1 cellular context compared by ENCODE assay signal in the genomic region with DNA sequence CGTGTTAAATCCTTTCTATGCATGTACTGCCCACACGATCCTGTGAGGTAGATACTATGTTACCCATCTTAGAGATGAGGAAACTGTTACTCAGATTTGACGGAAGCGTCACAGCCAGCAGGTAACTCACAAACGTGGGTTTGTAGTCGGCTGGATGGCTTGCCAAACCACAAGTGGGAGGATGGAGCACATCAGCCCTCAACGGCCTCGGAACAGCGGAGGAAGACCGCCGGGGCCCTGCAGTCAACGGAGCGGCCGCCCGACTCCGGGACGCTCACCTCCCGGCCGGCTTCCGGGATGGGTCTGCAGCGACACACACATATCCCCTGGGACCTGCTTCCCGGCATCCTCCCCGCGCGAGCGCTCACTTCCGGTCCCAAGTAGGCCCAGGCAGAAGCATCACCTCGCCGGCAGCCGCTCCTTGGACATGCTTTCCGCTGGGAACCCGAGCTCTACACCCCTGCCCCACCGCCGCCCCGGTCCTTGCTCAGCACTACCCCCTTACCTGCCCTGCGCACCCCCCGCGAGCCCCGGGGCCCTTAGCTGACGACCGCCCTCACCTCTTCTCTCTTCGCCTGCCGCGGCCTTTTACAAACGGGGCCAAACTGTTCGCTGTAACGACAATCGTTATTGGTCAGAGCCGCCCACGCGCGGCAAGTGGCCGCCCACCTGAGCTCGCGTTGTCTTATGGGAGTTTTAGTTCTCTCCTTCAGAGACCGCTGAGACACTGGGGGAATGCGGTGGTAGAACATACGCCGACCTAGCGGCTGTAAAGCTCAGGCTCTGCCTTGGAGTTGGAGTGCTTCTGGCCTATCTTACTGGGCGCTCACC.
A peak's percentile ranks its signal among the peaks of the same experiment; 100 is the strongest.
TF ChIP-seq lines count a peak whose summit lies in the region.

A gene (minus strand): TSS at position 607 of the 831 bp plus-strand sequence. CDS start 9,034 bp downstream, outside the sequence.

TF ChIP-seq in HepG2, 621 proteins besides CTCF, POLR2A, EP300 and RAD21 (continued from another document and continues in another):
- TF ChIP-seq, protein P1, sequence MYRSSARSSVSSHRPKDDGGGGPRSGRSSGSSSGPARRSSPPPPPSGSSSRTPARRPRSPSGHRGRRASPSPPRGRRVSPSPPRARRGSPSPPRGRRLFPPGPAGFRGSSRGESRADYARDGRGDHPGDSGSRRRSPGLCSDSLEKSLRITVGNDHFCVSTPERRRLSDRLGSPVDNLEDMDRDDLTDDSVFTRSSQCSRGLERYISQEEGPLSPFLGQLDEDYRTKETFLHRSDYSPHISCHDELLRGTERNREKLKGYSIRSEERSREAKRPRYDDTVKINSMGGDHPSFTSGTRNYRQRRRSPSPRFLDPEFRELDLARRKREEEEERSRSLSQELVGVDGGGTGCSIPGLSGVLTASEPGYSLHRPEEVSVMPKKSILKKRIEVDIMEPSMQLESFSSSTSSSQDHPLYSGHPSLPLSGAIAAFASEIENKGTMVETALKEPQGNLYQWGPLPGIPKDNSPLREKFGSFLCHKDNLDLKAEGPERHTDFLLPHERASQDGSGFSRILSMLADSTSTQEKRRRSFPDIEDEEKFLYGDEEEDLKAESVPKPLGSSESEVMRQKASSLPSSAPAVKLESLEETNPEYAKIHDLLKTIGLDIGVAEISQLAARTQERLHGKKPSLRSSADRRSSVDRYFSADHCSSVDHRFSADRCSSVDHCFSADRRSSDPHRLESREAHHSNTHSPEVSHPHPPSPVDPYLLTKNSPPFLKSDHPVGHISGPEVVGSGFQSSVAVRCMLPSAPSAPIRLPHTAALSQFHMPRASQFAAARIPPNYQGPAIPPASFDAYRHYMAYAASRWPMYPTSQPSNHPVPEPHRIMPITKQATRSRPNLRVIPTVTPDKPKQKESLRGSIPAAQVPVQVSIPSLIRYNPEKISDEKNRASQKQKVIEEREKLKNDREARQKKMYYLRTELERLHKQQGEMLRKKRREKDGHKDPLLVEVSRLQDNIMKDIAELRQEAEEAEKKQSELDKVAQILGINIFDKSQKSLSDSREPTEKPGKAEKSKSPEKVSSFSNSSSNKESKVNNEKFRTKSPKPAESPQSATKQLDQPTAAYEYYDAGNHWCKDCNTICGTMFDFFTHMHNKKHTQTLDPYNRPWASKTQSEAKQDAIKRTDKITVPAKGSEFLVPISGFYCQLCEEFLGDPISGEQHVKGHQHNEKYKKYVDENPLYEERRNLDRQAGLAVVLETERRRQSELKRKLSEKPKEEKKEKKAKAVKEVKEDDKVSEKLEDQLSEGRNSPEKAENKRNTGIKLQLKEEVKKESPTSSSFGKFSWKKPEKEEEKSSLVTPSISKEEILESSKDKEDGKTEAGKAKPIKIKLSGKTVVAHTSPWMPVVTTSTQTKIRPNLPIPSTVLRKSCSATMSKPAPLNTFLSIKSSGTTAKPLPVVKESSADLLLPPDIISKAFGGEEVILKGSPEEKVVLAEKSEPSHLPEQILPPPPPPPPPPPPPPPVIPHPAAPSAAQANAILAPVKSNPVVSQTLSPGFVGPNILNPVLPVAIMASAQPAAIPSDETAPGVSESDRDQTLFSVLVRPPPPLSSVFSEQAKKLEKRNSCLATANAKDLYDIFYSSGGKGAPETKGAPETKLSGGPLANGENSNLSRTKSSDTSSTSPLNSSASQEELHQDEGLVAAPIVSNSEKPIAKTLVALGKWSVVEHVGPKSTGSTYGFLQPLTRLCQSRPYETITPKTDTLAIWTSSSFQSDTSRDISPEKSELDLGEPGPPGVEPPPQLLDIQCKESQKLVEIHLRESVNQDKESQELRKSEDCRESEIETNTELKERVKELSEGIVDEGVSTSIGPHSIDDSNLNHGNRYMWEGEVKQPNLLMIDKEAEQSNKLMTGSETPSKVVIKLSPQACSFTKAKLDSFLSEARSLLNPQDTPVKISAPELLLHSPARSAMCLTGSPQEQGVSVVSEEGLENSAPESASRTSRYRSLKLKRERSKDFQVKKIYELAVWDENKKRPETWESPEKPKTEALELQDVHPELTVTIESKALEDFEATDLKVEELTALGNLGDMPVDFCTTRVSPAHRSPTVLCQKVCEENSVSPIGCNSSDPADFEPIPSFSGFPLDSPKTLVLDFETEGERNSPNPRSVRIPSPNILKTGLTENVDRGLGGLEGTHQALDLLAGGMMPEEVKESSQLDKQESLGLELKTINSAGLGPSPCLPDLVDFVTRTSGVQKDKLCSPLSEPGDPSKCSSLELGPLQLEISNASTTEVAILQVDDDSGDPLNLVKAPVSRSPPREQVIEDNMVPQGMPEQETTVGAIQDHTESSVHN (CRISPR knock-in tag; IDR thresholded peaks at IDR 0.05): peak; percentile 49; the same call in 1 of the 2 replicates
- peak; percentile 8 for TF ChIP-seq SRF (IDR thresholded peaks at IDR 0.05; ENCODE audit: low read depth, low read length)
- TF ChIP-seq GATAD1 (CRISPR knock-in tag; IDR thresholded peaks at IDR 0.05): peak; percentile 88
- TF ChIP-seq, protein P2, sequence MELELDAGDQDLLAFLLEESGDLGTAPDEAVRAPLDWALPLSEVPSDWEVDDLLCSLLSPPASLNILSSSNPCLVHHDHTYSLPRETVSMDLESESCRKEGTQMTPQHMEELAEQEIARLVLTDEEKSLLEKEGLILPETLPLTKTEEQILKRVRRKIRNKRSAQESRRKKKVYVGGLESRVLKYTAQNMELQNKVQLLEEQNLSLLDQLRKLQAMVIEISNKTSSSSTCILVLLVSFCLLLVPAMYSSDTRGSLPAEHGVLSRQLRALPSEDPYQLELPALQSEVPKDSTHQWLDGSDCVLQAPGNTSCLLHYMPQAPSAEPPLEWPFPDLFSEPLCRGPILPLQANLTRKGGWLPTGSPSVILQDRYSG (CRISPR knock-in tag; IDR thresholded peaks at IDR 0.05): no peak; the same call in 1 of the 2 replicates
- no peak for TF ChIP-seq ZNF615 (CRISPR knock-in tag; IDR thresholded peaks at IDR 0.05; ENCODE audit: borderline replicate concordance)
- TF ChIP-seq, protein P3, sequence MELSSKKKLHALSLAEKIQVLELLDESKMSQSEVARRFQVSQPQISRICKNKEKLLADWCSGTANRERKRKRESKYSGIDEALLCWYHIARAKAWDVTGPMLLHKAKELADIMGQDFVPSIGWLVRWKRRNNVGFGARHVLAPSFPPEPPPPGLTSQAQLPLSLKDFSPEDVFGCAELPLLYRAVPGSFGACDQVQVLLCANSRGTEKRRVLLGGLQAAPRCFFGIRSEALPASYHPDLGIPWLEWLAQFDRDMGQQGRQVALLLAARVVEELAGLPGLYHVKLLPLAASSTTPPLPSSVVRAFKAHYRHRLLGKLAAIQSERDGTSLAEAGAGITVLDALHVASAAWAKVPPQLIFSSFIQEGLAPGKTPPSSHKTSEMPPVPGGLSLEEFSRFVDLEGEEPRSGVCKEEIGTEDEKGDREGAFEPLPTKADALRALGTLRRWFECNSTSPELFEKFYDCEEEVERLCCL (CRISPR knock-in tag; IDR thresholded peaks at IDR 0.05; ENCODE audit: borderline replicate concordance): peak; percentile 84; the same call in 1 of the 2 replicates
- no peak for TF ChIP-seq TAF15 (IDR thresholded peaks at IDR 0.05; ENCODE audit: low read depth, low read length, poor library complexity, severe bottlenecking)
- TF ChIP-seq REPIN1 (CRISPR knock-in tag; IDR thresholded peaks at IDR 0.05; ENCODE audit: borderline replicate concordance, low read depth): peak; percentile 10; the same call in 1 of the 2 replicates
- peak; percentile 66 for TF ChIP-seq MED1 (CRISPR knock-in tag; IDR thresholded peaks at IDR 0.05)
- no peak for TF ChIP-seq MAFK (conservative IDR thresholded peaks at IDR 0.05 in 1 of 2, IDR thresholded peaks at IDR 0.05 in 1 of 2; ENCODE audit: low read length in 2 of 2)
- TF ChIP-seq, protein P4, sequence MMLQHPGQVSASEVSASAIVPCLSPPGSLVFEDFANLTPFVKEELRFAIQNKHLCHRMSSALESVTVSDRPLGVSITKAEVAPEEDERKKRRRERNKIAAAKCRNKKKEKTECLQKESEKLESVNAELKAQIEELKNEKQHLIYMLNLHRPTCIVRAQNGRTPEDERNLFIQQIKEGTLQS (CRISPR knock-in tag; IDR thresholded peaks at IDR 0.05): peak; percentile 59
- TF ChIP-seq ZNF570 (CRISPR knock-in tag; IDR thresholded peaks at IDR 0.05; ENCODE audit: borderline replicate concordance): no peak
- no peak for TF ChIP-seq ZNF234 (CRISPR knock-in tag; conservative IDR thresholded peaks at IDR 0.05)
- 0 out of 2 replicates have a peak, but pooled peaks have one; percentile 66 for TF ChIP-seq ARID2 (CRISPR knock-in tag; IDR thresholded peaks at IDR 0.05; ENCODE audit: borderline replicate concordance)
- TF ChIP-seq ZNF577 (CRISPR knock-in tag; IDR thresholded peaks at IDR 0.05; ENCODE audit: borderline replicate concordance, low read depth): peak; percentile 84
- TF ChIP-seq, protein P5, sequence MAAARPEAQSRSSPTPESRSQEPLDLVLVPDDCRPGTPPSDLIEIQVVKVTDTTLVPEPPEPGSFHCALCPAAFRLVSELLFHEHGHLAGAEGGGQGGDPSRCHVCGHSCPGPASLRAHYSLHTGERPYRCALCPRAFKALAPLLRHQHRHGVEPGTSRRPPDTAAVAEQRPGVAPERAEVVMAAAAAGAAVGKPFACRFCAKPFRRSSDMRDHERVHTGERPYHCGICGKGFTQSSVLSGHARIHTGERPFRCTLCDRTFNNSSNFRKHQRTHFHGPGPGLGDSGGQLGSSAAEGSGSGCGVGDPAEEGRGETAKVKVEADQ (CRISPR knock-in tag; IDR thresholded peaks at IDR 0.05; ENCODE audit: borderline replicate concordance): 0 out of 2 replicates have a peak, but pooled peaks have one; percentile 48
- no peak for TF ChIP-seq ATRX (CRISPR knock-in tag; IDR thresholded peaks at IDR 0.05; ENCODE audit: borderline replicate concordance)
- no peak for TF ChIP-seq PHF5A (CRISPR knock-in tag; IDR thresholded peaks at IDR 0.05; ENCODE audit: low read depth, unreplicated experiment)
- TF ChIP-seq, protein P6, sequence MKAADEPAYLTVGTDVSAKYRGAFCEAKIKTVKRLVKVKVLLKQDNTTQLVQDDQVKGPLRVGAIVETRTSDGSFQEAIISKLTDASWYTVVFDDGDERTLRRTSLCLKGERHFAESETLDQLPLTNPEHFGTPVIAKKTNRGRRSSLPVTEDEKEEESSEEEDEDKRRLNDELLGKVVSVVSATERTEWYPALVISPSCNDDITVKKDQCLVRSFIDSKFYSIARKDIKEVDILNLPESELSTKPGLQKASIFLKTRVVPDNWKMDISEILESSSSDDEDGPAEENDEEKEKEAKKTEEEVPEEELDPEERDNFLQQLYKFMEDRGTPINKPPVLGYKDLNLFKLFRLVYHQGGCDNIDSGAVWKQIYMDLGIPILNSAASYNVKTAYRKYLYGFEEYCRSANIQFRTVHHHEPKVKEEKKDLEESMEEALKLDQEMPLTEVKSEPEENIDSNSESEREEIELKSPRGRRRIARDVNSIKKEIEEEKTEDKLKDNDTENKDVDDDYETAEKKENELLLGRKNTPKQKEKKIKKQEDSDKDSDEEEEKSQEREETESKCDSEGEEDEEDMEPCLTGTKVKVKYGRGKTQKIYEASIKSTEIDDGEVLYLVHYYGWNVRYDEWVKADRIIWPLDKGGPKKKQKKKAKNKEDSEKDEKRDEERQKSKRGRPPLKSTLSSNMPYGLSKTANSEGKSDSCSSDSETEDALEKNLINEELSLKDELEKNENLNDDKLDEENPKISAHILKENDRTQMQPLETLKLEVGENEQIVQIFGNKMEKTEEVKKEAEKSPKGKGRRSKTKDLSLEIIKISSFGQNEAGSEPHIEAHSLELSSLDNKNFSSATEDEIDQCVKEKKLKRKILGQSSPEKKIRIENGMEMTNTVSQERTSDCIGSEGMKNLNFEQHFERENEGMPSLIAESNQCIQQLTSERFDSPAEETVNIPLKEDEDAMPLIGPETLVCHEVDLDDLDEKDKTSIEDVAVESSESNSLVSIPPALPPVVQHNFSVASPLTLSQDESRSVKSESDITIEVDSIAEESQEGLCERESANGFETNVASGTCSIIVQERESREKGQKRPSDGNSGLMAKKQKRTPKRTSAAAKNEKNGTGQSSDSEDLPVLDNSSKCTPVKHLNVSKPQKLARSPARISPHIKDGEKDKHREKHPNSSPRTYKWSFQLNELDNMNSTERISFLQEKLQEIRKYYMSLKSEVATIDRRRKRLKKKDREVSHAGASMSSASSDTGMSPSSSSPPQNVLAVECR (CRISPR knock-in tag; IDR thresholded peaks at IDR 0.05; ENCODE audit: borderline replicate concordance): peak; percentile 96
- TF ChIP-seq, protein P7, sequence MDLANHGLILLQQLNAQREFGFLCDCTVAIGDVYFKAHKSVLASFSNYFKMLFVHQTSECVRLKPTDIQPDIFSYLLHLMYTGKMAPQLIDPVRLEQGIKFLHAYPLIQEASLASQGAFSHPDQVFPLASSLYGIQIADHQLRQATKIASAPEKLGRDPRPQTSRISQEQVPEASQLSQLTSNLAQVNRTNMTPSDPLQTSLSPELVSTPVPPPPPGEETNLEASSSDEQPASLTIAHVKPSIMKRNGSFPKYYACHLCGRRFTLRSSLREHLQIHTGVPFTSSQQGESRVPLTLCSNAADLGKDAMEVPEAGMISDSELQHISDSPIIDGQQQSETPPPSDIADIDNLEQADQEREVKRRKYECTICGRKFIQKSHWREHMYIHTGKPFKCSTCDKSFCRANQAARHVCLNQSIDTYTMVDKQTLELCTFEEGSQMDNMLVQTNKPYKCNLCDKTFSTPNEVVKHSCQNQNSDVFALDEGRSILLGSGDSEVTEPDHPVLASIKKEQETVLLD (CRISPR knock-in tag; IDR thresholded peaks at IDR 0.05; ENCODE audit: low read depth): peak; percentile 93
- TF ChIP-seq TBL1XR1 (IDR thresholded peaks at IDR 0.05; ENCODE audit: borderline replicate concordance, low read length, partially characterized antibody): peak; percentile 39
- no peak for TF ChIP-seq ZNF850 (CRISPR knock-in tag; conservative IDR thresholded peaks at IDR 0.05)
- TF ChIP-seq, protein P8, sequence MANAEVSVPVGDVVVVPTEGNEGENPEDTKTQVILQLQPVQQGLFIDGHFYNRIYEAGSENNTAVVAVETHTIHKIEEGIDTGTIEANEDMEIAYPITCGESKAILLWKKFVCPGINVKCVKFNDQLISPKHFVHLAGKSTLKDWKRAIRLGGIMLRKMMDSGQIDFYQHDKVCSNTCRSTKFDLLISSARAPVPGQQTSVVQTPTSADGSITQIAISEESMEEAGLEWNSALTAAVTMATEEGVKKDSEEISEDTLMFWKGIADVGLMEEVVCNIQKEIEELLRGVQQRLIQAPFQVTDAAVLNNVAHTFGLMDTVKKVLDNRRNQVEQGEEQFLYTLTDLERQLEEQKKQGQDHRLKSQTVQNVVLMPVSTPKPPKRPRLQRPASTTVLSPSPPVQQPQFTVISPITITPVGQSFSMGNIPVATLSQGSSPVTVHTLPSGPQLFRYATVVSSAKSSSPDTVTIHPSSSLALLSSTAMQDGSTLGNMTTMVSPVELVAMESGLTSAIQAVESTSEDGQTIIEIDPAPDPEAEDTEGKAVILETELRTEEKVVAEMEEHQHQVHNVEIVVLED (CRISPR knock-in tag; IDR thresholded peaks at IDR 0.05; ENCODE audit: borderline replicate concordance): peak; percentile 74
- no peak for TF ChIP-seq FOXM1 (CRISPR knock-in tag; IDR thresholded peaks at IDR 0.05)
- 0 out of 2 replicates have a peak, but pooled peaks have one; percentile 16 for TF ChIP-seq MIER2 (CRISPR knock-in tag; IDR thresholded peaks at IDR 0.05)
- peak; percentile 88; the same call in 1 of the 2 replicates for TF ChIP-seq ZNF138 (CRISPR knock-in tag; IDR thresholded peaks at IDR 0.05; ENCODE audit: low read depth)
- TF ChIP-seq ZNF337 (CRISPR knock-in tag; IDR thresholded peaks at IDR 0.05; ENCODE audit: borderline replicate concordance, low read depth): no peak
- peak; percentile 80; the same call in 1 of the 2 replicates for TF ChIP-seq ZBTB38 (CRISPR knock-in tag; IDR thresholded peaks at IDR 0.05)
- TF ChIP-seq YEATS2 (CRISPR knock-in tag; IDR thresholded peaks at IDR 0.05; ENCODE audit: borderline replicate concordance): peak; percentile 91
- TF ChIP-seq SP140L (CRISPR knock-in tag; IDR thresholded peaks at IDR 0.05; ENCODE audit: borderline replicate concordance): peak; percentile 41; the same call in 1 of the 2 replicates
- peak; percentile 85; the same call in 1 of the 2 replicates for TF ChIP-seq ZBTB3 (CRISPR knock-in tag; IDR thresholded peaks at IDR 0.05; ENCODE audit: borderline replicate concordance, low read depth)
- TF ChIP-seq ATF1 (CRISPR knock-in tag; IDR thresholded peaks at IDR 0.05): peak; percentile 92
- peak; percentile 43; the same call in 1 of the 2 replicates for TF ChIP-seq ZNF557 (CRISPR knock-in tag; IDR thresholded peaks at IDR 0.05)
